Comparison of ENCODE assay signal across 25 cellular contexts in genomic region chr2:53672881-53673522, GRCh38.
A peak's percentile ranks its signal among the peaks of the same experiment; 100 is the strongest.
DNase-seq lines count a peak whose midpoint lies in the region; ATAC-seq, FAIRE-seq and TF ChIP-seq lines count a peak whose summit lies in the region.
"Had no signal": no experiment of that assay in that cellular context is flagged by ENCODE, and none has a peak within 500 bp of the region (broad histone marks: within the 10 kb centered on the region; RNA-seq: fewer than 3 reads in every experiment).

No MANE protein-coding gene starts in this region.

- H3K9me2 ChIP-seq in SK-N-SH = no peaks in the 10 kb centered on the region

- H3K36me3 Mint-ChIP-seq in astrocyte (ENCODE audit: low read depth, unreplicated experiment) = no peaks in the 10 kb centered on the region
- H3K36me3 Mint-ChIP-seq in stimulated activated naive B cell treated with anti-CD40 and anti-IgM and Interleukin-4, amounts not matched to agents 10 μg/mL and 1 μg/mL and 100 μg/mL, for 72 hours = peaks cover 15 to 24% of the 10 kb centered on the region in 2 donors

- no peaks in the 10 kb centered on the region for H3K27me3 ChIP-seq in SK-N-SH (ENCODE audit: insufficient read depth)
- no peaks in the 10 kb centered on the region for H3K27me3 ChIP-seq in astrocyte (ENCODE audit: insufficient read depth, low read length)

- H3K9ac ChIP-seq in SK-N-SH = no peak overlapping the region
- H3K9ac ChIP-seq in astrocyte (ENCODE audit: low read length) = no peak overlapping the region

- H3K4me2 ChIP-seq in SK-N-SH (no peak overlapping the region), astrocyte (ENCODE audit: low read length) (no peak overlapping the region)
- H3K4me2 ChIP-seq: PC-9 had no signal

- H3K4me3 ChIP-seq in SK-N-SH (ENCODE audit: low read depth in 2 of 2, low read length in 1 of 2) = no peak overlapping the region
- no peak overlapping the region for H3K4me3 ChIP-seq in astrocyte (ENCODE audit: insufficient read depth, low read depth, low read length)
- no peak overlapping the region for H3K4me3 ChIP-seq in foreskin fibroblast (ENCODE audit: low read depth in 1 of 2, low read length in 2 of 2)
- H3K4me3 ChIP-seq: PC-9 had no signal

- no peak for TF ChIP-seq EP300 in SK-N-SH (IDR thresholded peaks at IDR 0.05; ENCODE audit: borderline replicate concordance in 1 of 2, low read depth in 1 of 2, low read length in 1 of 2)

- no peak for FAIRE-seq in astrocyte (lab: Jason Lieb, UNC)
- FAIRE-seq: small intestine had no signal

- no peaks in the 10 kb centered on the region for H3K79me2 ChIP-seq in SK-N-SH (ENCODE audit: insufficient read depth)
- H3K79me2 ChIP-seq in astrocyte (ENCODE audit: insufficient read depth, low read length) = no peaks in the 10 kb centered on the region

- H3K4me3 Mint-ChIP-seq in astrocyte (ENCODE audit: unreplicated experiment) = no peak overlapping the region
- H3K4me3 Mint-ChIP-seq in stimulated activated naive B cell treated with anti-CD40 and anti-IgM and Interleukin-4, amounts not matched to agents 10 μg/mL and 1 μg/mL and 100 μg/mL, for 72 hours = no peak overlapping the region
- H3K4me3 Mint-ChIP-seq: CD4-positive, CD25-positive, alpha-beta regulatory T cell; nephron; T-helper 1 cell treated with Interleukin-12 subunit alpha and Interleukin-12 subunit beta and Interleukin-4 antibody, amounts not matched to agents 30 μg/mL and 1 μg/mL, for 36 hours had no signal

- no peak for TF ChIP-seq RAD21 in SK-N-SH (IDR thresholded peaks at IDR 0.05; ENCODE audit: low read length)

- no peak for DNase-seq in SK-N-SH
- peak; percentile 30 for DNase-seq in astrocyte (ENCODE audit: low read depth)
- DNase-seq in foreskin fibroblast = peak; percentile 6 to 36
- DNase-seq in stromal cell of bone marrow (ENCODE audit: low read depth) = peak; percentile 13
- DNase-seq in stimulated activated naive B cell treated with anti-CD40 and anti-IgM and Interleukin-4, amounts not matched to agents 10 μg/mL and 1 μg/mL and 100 μg/mL, for 72 hours = no peak
- DNase-seq in AML-193 (lab: John Stamatoyannopoulos, UW) = no peak
- DNase-seq: 8988T; activated CD4-positive, alpha-beta T cell treated with anti-CD3 and anti-CD28 coated beads, Interleukin-2, amount 50 U/mL, for 48 hours; activated naive CD4-positive, alpha-beta T cell; activated T-cell treated with anti-CD3 and anti-CD28 coated beads for 4 hours; anterior cingulate cortex; CD4-positive, CD25-positive, alpha-beta regulatory T cell; effector memory CD4-positive, alpha-beta T cell; GOT3; NCI-H1417; NCI-H2171 treated with DMSO at 0.1 percent for 48 hours; NCI-H82; PC-9; small intestine; stimulated activated CD4-positive, alpha-beta T cell treated with anti-CD3 and anti-CD28 coated beads, Interleukin-4, amount 100 ng/mL, for 1 hour had no signal

- no peaks in the 10 kb centered on the region for H3K9me3 ChIP-seq in SK-N-SH
- no peaks in the 10 kb centered on the region for H3K9me3 ChIP-seq in astrocyte (ENCODE audit: insufficient read depth, low read depth, low read length)

- no peak overlapping the region for H3K27ac Mint-ChIP-seq in astrocyte (ENCODE audit: unreplicated experiment)
- H3K27ac Mint-ChIP-seq in stimulated activated naive B cell treated with anti-CD40 and anti-IgM and Interleukin-4, amounts not matched to agents 10 μg/mL and 1 μg/mL and 100 μg/mL, for 72 hours = no peak overlapping the region
- H3K27ac Mint-ChIP-seq: T-helper 1 cell treated with Interleukin-12 subunit alpha and Interleukin-12 subunit beta and Interleukin-4 antibody, amounts not matched to agents 30 μg/mL and 1 μg/mL, for 36 hours had no signal

- 61% methylated on average over 2 of the region's 2 CpGs for WGBS in SK-N-SH (ENCODE audit: low lambda C conversion rate)

- no peaks in the 10 kb centered on the region for H3K9me3 Mint-ChIP-seq in astrocyte (ENCODE audit: unreplicated experiment)
- no peaks in the 10 kb centered on the region for H3K9me3 Mint-ChIP-seq in stimulated activated naive B cell treated with anti-CD40 and anti-IgM and Interleukin-4, amounts not matched to agents 10 μg/mL and 1 μg/mL and 100 μg/mL, for 72 hours

- CTCF ChIA-PET in SK-N-SH (lab: Yijun Ruan, JAX) = no interaction called here

- H3K4me1 Mint-ChIP-seq in astrocyte (ENCODE audit: low read depth, unreplicated experiment) = peaks cover 9% of the 10 kb centered on the region
- H3K4me1 Mint-ChIP-seq in stimulated activated naive B cell treated with anti-CD40 and anti-IgM and Interleukin-4, amounts not matched to agents 10 μg/mL and 1 μg/mL and 100 μg/mL, for 72 hours = no peaks in the 10 kb centered on the region

- no peaks in the 10 kb centered on the region for H4K20me1 ChIP-seq in SK-N-SH (ENCODE audit: insufficient read depth)
- no peaks in the 10 kb centered on the region for H4K20me1 ChIP-seq in astrocyte (ENCODE audit: insufficient read depth, low read length)

- H3K36me3 ChIP-seq in SK-N-SH (replicated peaks in 1 of 2; ENCODE audit: control insufficient read depth in 1 of 2, insufficient read depth in 2 of 2, low read length in 1 of 2) = peaks cover 0 to 4% of the 10 kb centered on the region in 2 experiments
- no peaks in the 10 kb centered on the region for H3K36me3 ChIP-seq in astrocyte (ENCODE audit: insufficient read depth, low read length)

- TF ChIP-seq CTCF in SK-N-SH (IDR thresholded peaks at IDR 0.05) = no peak
- no peak for TF ChIP-seq CTCF in astrocyte (IDR thresholded peaks at IDR 0.05; ENCODE audit: insufficient read depth, low read depth, low read length)
- TF ChIP-seq CTCF in foreskin fibroblast (IDR thresholded peaks at IDR 0.05; ENCODE audit: low read depth, low read length) = no peak

- POLR2A ChIA-PET in SK-N-SH (lab: Yijun Ruan, JAX) = no interaction called here

- H3K27me3 Mint-ChIP-seq in astrocyte (ENCODE audit: low read depth, unreplicated experiment) = no peaks in the 10 kb centered on the region
- no peaks in the 10 kb centered on the region for H3K27me3 Mint-ChIP-seq in stimulated activated naive B cell treated with anti-CD40 and anti-IgM and Interleukin-4, amounts not matched to agents 10 μg/mL and 1 μg/mL and 100 μg/mL, for 72 hours
- H3K27me3 Mint-ChIP-seq: CD4-positive, CD25-positive, alpha-beta regulatory T cell had no signal

- H3F3A ChIP-seq in SK-N-SH (replicated peaks; ENCODE audit: insufficient read depth) = no peaks in the 10 kb centered on the region

- no peak overlapping the region for H2AFZ ChIP-seq in SK-N-SH (ENCODE audit: low read depth)
- H2AFZ ChIP-seq in astrocyte (ENCODE audit: low read depth, low read length) = no peak overlapping the region
- H2AFZ ChIP-seq: PC-9 had no signal

- ATAC-seq in SK-N-SH treated with all-trans-retinoic acid at 6 μM for 48 hours (peak; percentile 89), GM21526 (IDR thresholded peaks at IDR 0.05; ENCODE audit: low FRiP score, unreplicated experiment) (no peak)
- ATAC-seq in stimulated activated naive B cell treated with anti-CD40 and anti-IgM and Interleukin-4, amounts not matched to agents 10 μg/mL and 1 μg/mL and 100 μg/mL, for 72 hours (replicated peaks) = no peak

- H3K27ac ChIP-seq in SK-N-SH (ENCODE audit: low read depth in 2 of 2, low read length in 1 of 2) (no peak overlapping the region), astrocyte (ENCODE audit: low read depth, low read length) (no peak overlapping the region)
- H3K27ac ChIP-seq: PC-9, VCaP had no signal

- no peaks in the 10 kb centered on the region for H3K4me1 ChIP-seq in SK-N-SH (ENCODE audit: control insufficient read depth in 1 of 2, insufficient read depth in 2 of 2, low read depth in 1 of 2, low read length in 1 of 2)
- H3K4me1 ChIP-seq in astrocyte (ENCODE audit: insufficient read depth, low read length) = peaks cover 5% of the 10 kb centered on the region

TF ChIP-seq in SK-N-SH treated with all-trans-retinoic acid at 6 μM for 48 hours, 23 proteins besides CTCF, POLR2A, EP300 and RAD21:
- TF ChIP-seq OSR1 (CRISPR knock-in tag; IDR thresholded peaks at IDR 0.05) (no peak), ISL1 (CRISPR knock-in tag; IDR thresholded peaks at IDR 0.05) (0 out of 2 replicates have a peak, but pooled peaks have one; percentile 30)

TF ChIP-seq in SK-N-SH, 30 proteins besides CTCF, POLR2A, EP300 and RAD21:
- no peak for TF ChIP-seq RCOR1 (IDR thresholded peaks at IDR 0.05; ENCODE audit: low read length)
- no peak for TF ChIP-seq MXI1 (IDR thresholded peaks at IDR 0.05; ENCODE audit: low read depth, low read length)
- TF ChIP-seq TCF12 (IDR thresholded peaks at IDR 0.05) = no peak
- TF ChIP-seq SIN3A (IDR thresholded peaks at IDR 0.05; ENCODE audit: borderline replicate concordance, low read depth, low read length) = no peak
- no peak for TF ChIP-seq POLR2AphosphoS5 (IDR thresholded peaks at IDR 0.05; ENCODE audit: low read depth, low read length)
- TF ChIP-seq FOXM1 (IDR thresholded peaks at IDR 0.05; ENCODE audit: low read depth) = no peak

Comparison
In these comparisons a context has a peak if more than half of its experiments do, and no peak if none do; other contexts are left out.
1. DNase-seq: peak in astrocyte (single experiment), foreskin fibroblast (2 of 2) and stromal cell of bone marrow (single experiment); none in SK-N-SH (single experiment), stimulated activated naive B cell treated with anti-CD40 and anti-IgM and Interleukin-4, amounts not matched to agents 10 μg/mL and 1 μg/mL and 100 μg/mL, for 72 hours (single experiment) and AML-193 (0 of 2).